12 cellular contexts compared by ENCODE assay signal in the genomic region with DNA sequence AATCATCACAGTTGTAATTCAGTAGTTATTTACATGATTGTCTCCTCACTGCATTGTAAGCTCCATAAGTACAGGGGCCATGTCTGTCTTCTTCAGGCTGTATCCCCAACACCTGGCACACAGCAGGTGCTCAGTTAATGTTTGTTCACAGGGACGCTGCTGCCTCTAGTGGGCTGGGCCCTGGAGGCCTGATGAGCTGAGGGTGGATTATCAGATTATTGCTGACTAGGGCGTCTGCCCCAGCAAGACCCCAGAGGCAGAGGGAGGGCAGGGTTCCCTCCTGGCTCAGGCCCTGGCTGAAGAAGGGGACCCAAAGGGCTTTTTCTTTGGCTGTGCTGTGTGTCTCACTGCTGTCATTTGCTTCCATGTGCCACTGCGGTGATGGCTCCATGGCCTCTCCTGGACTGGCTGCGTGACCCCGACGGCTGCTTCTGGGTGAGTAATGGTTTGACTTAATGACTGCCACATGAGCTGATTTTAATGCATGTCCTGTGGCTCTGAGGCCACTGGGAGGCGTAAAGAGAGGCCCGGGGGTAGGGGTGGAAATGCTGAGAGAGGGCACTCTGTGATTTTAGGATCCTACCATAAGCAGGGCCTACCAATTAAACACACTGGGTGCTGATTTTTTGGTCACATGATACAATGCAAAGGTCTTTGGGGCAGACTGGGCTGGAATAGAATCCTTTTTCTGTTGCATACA. TPM values are rescaled to one million over a fixed set of nuclear protein-coding genes. Genes with fewer than 3 reads are reported as not detected.
DNase-seq lines count a peak whose midpoint lies in the region; ATAC-seq and TF ChIP-seq lines count a peak whose summit lies in the region.
"Had no signal": no experiment of that assay in that cellular context is flagged by ENCODE, and none has a peak within 500 bp of the region (broad histone marks: within the 10 kb centered on the region; RNA-seq: fewer than 3 reads in every experiment).

No MANE protein-coding gene starts in this region.

- H3K36me3 ChIP-seq in breast epithelium, result no peaks in the 10 kb centered on the region
- no peaks in the 10 kb centered on the region for H3K36me3 ChIP-seq in Panc1 (ENCODE audit: control insufficient read depth, insufficient read depth, low read length)
- H3K36me3 ChIP-seq: ovary, thoracic aorta had no signal

- H3K9me3 Mint-ChIP-seq in MCF 10A (ENCODE audit: unreplicated experiment), result no peaks in the 10 kb centered on the region
- H3K9me3 Mint-ChIP-seq: dendritic cell treated with granulocyte-macrophage colony-stimulating factor and Interleukin-4, amounts not matched to agents 40 ng/mL and 50 ng/mL, for 4 days had no signal

- no peak overlapping the region for H3K27ac ChIP-seq in breast epithelium
- H3K27ac ChIP-seq in Panc1 (ENCODE audit: low read length), result no peak overlapping the region
- H3K27ac ChIP-seq: ovary, thoracic aorta had no signal

- in situ Hi-C loops in Panc1 (cut with HindIII; ENCODE audit: low pct_unique_long_range_greater_than_20kb, low sequenced_read_pairs), result no loop called here

- H3K4me3 ChIP-seq in breast epithelium (no peak overlapping the region), Panc1 (ENCODE audit: low read depth in 2 of 2, low read length in 2 of 2) (no peak overlapping the region), epithelial cell of esophagus (ENCODE audit: low read length) (no peak overlapping the region)
- H3K4me3 ChIP-seq: ovary, thoracic aorta had no signal

- POLR2A ChIA-PET in MCF 10A (lab: Yijun Ruan, JAX) (no interaction called here), Panc1 (lab: Charles Lee) (no interaction called here)

- no TSS peak for BruUV-seq in MCF 10A (replicated peaks; lab: Mats Ljungman, UMichigan)
- BruUV-seq in Panc1 (replicated peaks; lab: Mats Ljungman, UMichigan), result no TSS peak

- H3K9me3 ChIP-seq in breast epithelium (no peaks in the 10 kb centered on the region), Panc1 (ENCODE audit: control insufficient read depth, insufficient read depth, low read depth, low read length) (no peaks in the 10 kb centered on the region)
- H3K9me3 ChIP-seq: ovary, thoracic aorta had no signal

- H3K27me3 ChIP-seq in breast epithelium (no peaks in the 10 kb centered on the region), Panc1 (ENCODE audit: control insufficient read depth, insufficient read depth, low read length) (no peaks in the 10 kb centered on the region)
- H3K27me3 ChIP-seq: ovary had no signal

- no peak overlapping the region for H3K4me3 Mint-ChIP-seq in MCF 10A (ENCODE audit: unreplicated experiment)
- H3K4me3 Mint-ChIP-seq: dendritic cell treated with granulocyte-macrophage colony-stimulating factor and Interleukin-4, amounts not matched to agents 40 ng/mL and 50 ng/mL, for 4 days had no signal

- CTCF ChIA-PET in MCF 10A (lab: Yijun Ruan, JAX) (interaction anchor here (0.6 to 1.2 kb wide), 6 partner anchors 9 to 144 kb away, joined by 3 to 6 read pairs (median 3); no protein-coding TSS in a partner anchor), Panc1 (lab: Charles Lee) (interaction anchor here (0.5 to 1.4 kb wide), 4 partner anchors 20 to 309 kb away, joined by 4 to 5 read pairs (median 4); partner anchors contain the start of gene EPB41)

- no peak overlapping the region for H3K27ac Mint-ChIP-seq in MCF 10A (ENCODE audit: low read depth, unreplicated experiment)
- H3K27ac Mint-ChIP-seq: dendritic cell treated with granulocyte-macrophage colony-stimulating factor and Interleukin-4, amounts not matched to agents 40 ng/mL and 50 ng/mL, for 4 days had no signal

- H3K27me3 Mint-ChIP-seq in MCF 10A (ENCODE audit: insufficient read depth, unreplicated experiment), result no peaks in the 10 kb centered on the region
- H3K27me3 Mint-ChIP-seq: dendritic cell treated with granulocyte-macrophage colony-stimulating factor and Interleukin-4, amounts not matched to agents 40 ng/mL and 50 ng/mL, for 4 days had no signal

- H3K4me1 Mint-ChIP-seq in MCF 10A (ENCODE audit: insufficient read depth, unreplicated experiment), result peaks cover 9% of the 10 kb centered on the region

- intact Hi-C loops in MCF 10A (cut with micrococcal nuclease) (no loop called here), breast epithelium (cut with DNase I; ENCODE audit: low total_unique reads) (no loop called here), Panc1 (cut with micrococcal nuclease; ENCODE audit: unreplicated experiment) (no loop called here)

- peak; percentile 61; the same call in 1 of the 2 replicates for ATAC-seq in Panc1
- ATAC-seq in HG03521 (IDR thresholded peaks at IDR 0.05; ENCODE audit: unreplicated experiment), result no peak

- TF ChIP-seq CTCF in MCF 10A (IDR thresholded peaks at IDR 0.05; ENCODE audit: unreplicated experiment), result peak; percentile 17
- TF ChIP-seq CTCF in breast epithelium (IDR thresholded peaks at IDR 0.05), result peak in 1 of 3 donors; percentile 7
- no peak; the same call in 1 of the 2 replicates for TF ChIP-seq CTCF in Panc1 (IDR thresholded peaks at IDR 0.05)
- TF ChIP-seq CTCF in epithelial cell of esophagus (IDR thresholded peaks at IDR 0.05; ENCODE audit: insufficient read depth, low read depth, low read length, missing control alignments), result peak; percentile 38

- H3K4me1 ChIP-seq in breast epithelium (no peaks in the 10 kb centered on the region), Panc1 (ENCODE audit: control insufficient read depth, insufficient read depth, low read length) (no peaks in the 10 kb centered on the region)

- no peak for TF ChIP-seq POLR2A in breast epithelium (IDR thresholded peaks at IDR 0.05)

- peak; percentile 14 for DNase-seq in MCF 10A (ENCODE audit: unreplicated experiment)
- no peak for DNase-seq in breast epithelium (ENCODE audit: low spot score in 2 of 2)
- DNase-seq in Panc1 (ENCODE audit: low read depth, low spot score), result no peak
- DNase-seq in epithelial cell of esophagus (ENCODE audit: low read depth), result peak; percentile 27
- no peak for DNase-seq in AG08396 (ENCODE audit: low spot score)
- DNase-seq in pons (ENCODE audit: low spot score), result no peak
- no peak for DNase-seq in NCI-H774 (lab: John Stamatoyannopoulos, UW)
- DNase-seq: GF-D8, ovary had no signal

- peaks cover 23% of the 10 kb centered on the region for H3K36me3 Mint-ChIP-seq in MCF 10A (ENCODE audit: insufficient read depth, unreplicated experiment)

RNA-seq across cellular contexts. Expression of gene EPB41, which starts 20.8 kb away (rescaled TPM):
- total RNA-seq in MCF 10A (2022) (15.0 and 23.0 TPM in 2 replicates), breast epithelium (10 to 100 TPM; 36.2 to 67.2 (median 51.8) TPM), Panc1 (2021; ENCODE audit: unreplicated experiment) (20.2 TPM)
- 14.9 TPM for polyA plus RNA-seq in Panc1 (2012; ENCODE audit: insufficient read length)

Comparison
In these comparisons a context has a peak if more than half of its experiments do, and no peak if none do; other contexts are left out.
1. DNase-seq: peak in MCF 10A (single experiment) and epithelial cell of esophagus (single experiment); none in breast epithelium (0 of 2), Panc1 (single experiment), AG08396 (single experiment), pons (single experiment) and NCI-H774 (single experiment).